Comparison of ENCODE assay signal across 9 cellular contexts in the genomic region with DNA sequence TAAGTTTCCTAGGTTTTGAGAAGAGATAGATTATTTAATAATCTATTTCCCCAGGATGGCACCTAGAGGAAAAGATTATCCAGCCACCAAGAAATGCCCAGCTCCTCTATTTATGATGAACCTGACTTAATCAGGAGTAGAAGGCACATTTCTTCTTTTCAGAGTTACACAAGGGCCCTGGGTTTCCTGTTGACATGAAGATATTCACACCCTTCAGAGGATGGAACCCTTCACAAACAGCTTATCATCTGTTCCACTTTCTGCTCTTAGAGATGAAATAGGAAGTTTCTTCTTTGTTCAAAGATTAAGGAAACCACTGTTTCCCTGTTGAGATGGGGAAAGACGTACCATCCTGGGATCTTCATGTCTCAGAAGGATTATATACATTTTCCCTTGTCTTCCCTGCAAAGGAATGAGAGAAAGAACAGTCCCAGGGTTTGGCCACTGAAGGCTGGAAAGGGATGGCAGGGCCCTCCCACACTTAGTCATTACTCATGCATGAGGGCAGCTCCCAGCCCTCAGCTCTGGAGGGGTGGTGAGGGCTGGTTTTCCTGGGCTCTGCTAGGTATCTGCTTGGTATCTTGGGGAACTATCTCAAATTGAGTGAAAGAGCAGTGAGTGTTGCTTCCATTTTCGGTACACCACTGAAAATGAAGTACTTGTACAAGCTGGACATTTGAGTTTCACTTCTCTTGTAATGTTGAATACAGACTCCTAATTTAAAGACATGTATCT.
DNase-seq lines count a peak whose midpoint lies in the region; ATAC-seq, FAIRE-seq and TF ChIP-seq lines count a peak whose summit lies in the region.
"Had no signal": no experiment of that assay in that cellular context is flagged by ENCODE, and none has a peak within 500 bp of the region (broad histone marks: within the 10 kb centered on the region; RNA-seq: fewer than 3 reads in every experiment).

No MANE protein-coding gene starts in this region.

- H3K36me3 ChIP-seq in smooth muscle cell (ENCODE audit: low read depth) (no peaks in the 10 kb centered on the region), uterus (no peaks in the 10 kb centered on the region), thyroid gland (no peaks in the 10 kb centered on the region)

- H3K9me3 Mint-ChIP-seq in activated B cell treated with CpG ODN at 0.5 μM for 24 hours: peaks cover 4% of the 10 kb centered on the region

- no peak for TF ChIP-seq CTCF in activated B cell treated with CpG ODN at 0.5 μM for 24 hours (IDR thresholded peaks at IDR 0.05)
- TF ChIP-seq CTCF in smooth muscle cell (IDR thresholded peaks at IDR 0.05; ENCODE audit: borderline replicate concordance, insufficient read depth, poor library complexity, severe bottlenecking): no peak
- TF ChIP-seq CTCF in uterus (IDR thresholded peaks at IDR 0.05): no peak
- no peak for TF ChIP-seq CTCF in thyroid gland (IDR thresholded peaks at IDR 0.05)

- no peak overlapping the region for H3K27ac ChIP-seq in smooth muscle cell (ENCODE audit: low read depth)
- no peak overlapping the region for H3K27ac ChIP-seq in uterus
- no peak overlapping the region for H3K27ac ChIP-seq in thyroid gland

- H3K4me1 Mint-ChIP-seq in activated B cell treated with CpG ODN at 0.5 μM for 24 hours: peaks cover 36% of the 10 kb centered on the region

- H3K4me3 ChIP-seq in smooth muscle cell (no peak overlapping the region), uterus (no peak overlapping the region), thyroid gland (replicated peaks in 1 of 3) (no peak overlapping the region)

- H3K27ac Mint-ChIP-seq in activated B cell treated with CpG ODN at 0.5 μM for 24 hours: peak overlapping the region; percentile 81
- H3K27ac Mint-ChIP-seq: CD4-positive, CD25-positive, alpha-beta regulatory T cell had no signal

- H2AFZ ChIP-seq in smooth muscle cell (ENCODE audit: low read depth): peak overlapping the region; percentile 13

- H3K79me2 ChIP-seq in smooth muscle cell (ENCODE audit: low read depth): no peaks in the 10 kb centered on the region

- no peaks in the 10 kb centered on the region for H3K36me3 Mint-ChIP-seq in activated B cell treated with CpG ODN at 0.5 μM for 24 hours (ENCODE audit: low read depth)
- H3K36me3 Mint-ChIP-seq: CD4-positive, CD25-positive, alpha-beta regulatory T cell had no signal

- peak; percentile 88 for FAIRE-seq in GM19239 (lab: Jason Lieb, UNC)

- intact Hi-C loops in activated B cell treated with CpG ODN at 0.5 μM for 24 hours (cut with micrococcal nuclease): no loop called here
- intact Hi-C loops in uterus (cut with DNase I; ENCODE audit: low total_unique reads): no loop called here
- intact Hi-C loops in thyroid gland (cut with DNase I): no loop called here

- no peak overlapping the region for H3K9ac ChIP-seq in smooth muscle cell (ENCODE audit: low read depth)

- POLR2A ChIA-PET in activated B cell treated with CpG ODN at 0.5 μM for 24 hours (lab: Charles Lee): interaction anchor here (0.6 to 1.1 kb wide), 2 partner anchors 64 to 1033 kb away, joined by 3 to 13 read pairs; a partner anchor contains a TSS

- H3K27me3 Mint-ChIP-seq in activated B cell treated with CpG ODN at 0.5 μM for 24 hours: no peaks in the 10 kb centered on the region

- DNase-seq in A172 (ENCODE audit: low spot score): peak; percentile 6
- DNase-seq in GM19239 (ENCODE audit: insufficient read length, low spot score): peak; percentile 19
- no peak for DNase-seq in activated B cell treated with CpG ODN at 0.5 μM for 24 hours
- DNase-seq in smooth muscle cell (lab: John Stamatoyannopoulos, UW; ENCODE audit: unreplicated experiment): peak; percentile 2
- DNase-seq in uterus: no peak
- DNase-seq in central memory CD4-positive, alpha-beta T cell: no peak
- no peak for DNase-seq in thyroid gland

- H3K27me3 ChIP-seq in smooth muscle cell (ENCODE audit: low read depth) (no peaks in the 10 kb centered on the region), uterus (no peaks in the 10 kb centered on the region), thyroid gland (no peaks in the 10 kb centered on the region)

- H3F3A ChIP-seq in smooth muscle cell (ENCODE audit: low read depth): peaks cover 9% of the 10 kb centered on the region

- peak overlapping the region; percentile 12 for H3K4me2 ChIP-seq in smooth muscle cell

- 43% methylated on average over 2 of the region's 2 CpGs for WGBS in smooth muscle cell (ENCODE audit: low lambda C conversion rate)
- 81 to 88% methylated on average over 2 of the region's 2 CpGs for WGBS in thyroid gland, 2 donors

- ATAC-seq in HG03139 (IDR thresholded peaks at IDR 0.05; ENCODE audit: unreplicated experiment) (peak; percentile 60), activated B cell treated with CpG ODN at 0.5 μM for 24 hours (ENCODE audit: low read depth) (peak; percentile 49)

- no peak for TF ChIP-seq POLR2A in uterus (IDR thresholded peaks at IDR 0.05)
- TF ChIP-seq POLR2A in thyroid gland (IDR thresholded peaks at IDR 0.05): no peak

- H4K20me1 ChIP-seq in smooth muscle cell (ENCODE audit: low read depth): no peaks in the 10 kb centered on the region

- no peaks in the 10 kb centered on the region for H3K9me3 ChIP-seq in smooth muscle cell (replicated peaks; ENCODE audit: low read depth)
- no peaks in the 10 kb centered on the region for H3K9me3 ChIP-seq in uterus
- no peaks in the 10 kb centered on the region for H3K9me3 ChIP-seq in thyroid gland

- CTCF ChIA-PET in activated B cell treated with CpG ODN at 0.5 μM for 24 hours (lab: Charles Lee): interaction anchor here (0.6 kb wide), 1 partner anchor 434 kb away, joined by 3 read pairs; no protein-coding TSS in a partner anchor

- peak overlapping the region; percentile 21 for H3K4me3 Mint-ChIP-seq in activated B cell treated with CpG ODN at 0.5 μM for 24 hours
- H3K4me3 Mint-ChIP-seq: CD4-positive, CD25-positive, alpha-beta regulatory T cell had no signal

- H3K4me1 ChIP-seq in smooth muscle cell (ENCODE audit: low read depth) (no peaks in the 10 kb centered on the region), uterus (no peaks in the 10 kb centered on the region), thyroid gland (no peaks in the 10 kb centered on the region)

Comparison
In these comparisons a context has a peak if more than half of its experiments do, and no peak if none do; other contexts are left out.
1. DNase-seq: peak in A172 (single experiment), GM19239 (single experiment) and smooth muscle cell (single experiment); none in activated B cell treated with CpG ODN at 0.5 μM for 24 hours (single experiment), uterus (0 of 2), central memory CD4-positive, alpha-beta T cell (single experiment) and thyroid gland (0 of 2).